ENCODE assay signal across 8 cellular contexts in genomic region chr11:64356498-64357411, GRCh38. TPM values are rescaled to one million over a fixed set of nuclear protein-coding genes. Genes with fewer than 3 reads are reported as not detected.
DNase-seq lines count a peak whose midpoint lies in the region; ATAC-seq and TF ChIP-seq lines count a peak whose summit lies in the region.

No MANE protein-coding gene starts in this region.

- intact Hi-C loops in left ventricle myocardium inferior (cut with micrococcal nuclease) = no loop called here
- intact Hi-C loops in cardiac septum (cut with DNase I) = no loop called here
- intact Hi-C loops in activated B cell treated with CpG ODN at 0.5 μM for 24 hours (cut with micrococcal nuclease) = loop anchor here (5.0 kb wide), 1 partner anchor 91 kb away; no protein-coding TSS in a partner anchor
- intact Hi-C loops in prostate gland (cut with DNase I) = no loop called here
- intact Hi-C loops in Right ventricle myocardium superior (cut with DNase I) = loop anchor here (5.0 kb wide), 1 partner anchor 39 kb away; the partner anchor contains the start of genes PRDX5 and TRMT112

- peaks cover 13% of the 10 kb centered on the region for H3K79me2 ChIP-seq in hepatocyte

- H3K4me2 ChIP-seq in hepatocyte = no peak overlapping the region

- TF ChIP-seq CTCF in left ventricle myocardium inferior (IDR thresholded peaks at IDR 0.05; ENCODE audit: borderline replicate concordance) (peak; percentile 20), activated B cell treated with CpG ODN at 0.5 μM for 24 hours (IDR thresholded peaks at IDR 0.05) (no peak), hepatocyte (IDR thresholded peaks at IDR 0.05; ENCODE audit: poor library complexity) (peak; percentile 58), prostate gland (IDR thresholded peaks at IDR 0.05) (no peak)

- no peaks in the 10 kb centered on the region for H4K20me1 ChIP-seq in hepatocyte (ENCODE audit: insufficient read depth, poor library complexity, severe bottlenecking)

- no peaks in the 10 kb centered on the region for H3K9me2 ChIP-seq in hepatocyte (replicated peaks; ENCODE audit: insufficient read depth)

- DNase-seq in left ventricle myocardium inferior = no peak
- DNase-seq in cardiac septum (ENCODE audit: low spot score) = no peak
- DNase-seq in M059J (ENCODE audit: low read depth) = peak; percentile 48
- no peak for DNase-seq in activated B cell treated with CpG ODN at 0.5 μM for 24 hours
- DNase-seq in hepatocyte (ENCODE audit: low spot score) = peak; percentile 80
- DNase-seq in prostate gland (ENCODE audit: low spot score) = no peak
- no peak for DNase-seq in Right ventricle myocardium superior

- peaks cover 15% of the 10 kb centered on the region for H3K36me3 ChIP-seq in left ventricle myocardium inferior
- H3K36me3 ChIP-seq in hepatocyte (replicated peaks; ENCODE audit: insufficient read depth, low read depth) = no peaks in the 10 kb centered on the region
- no peaks in the 10 kb centered on the region for H3K36me3 ChIP-seq in prostate gland

- TF ChIP-seq POLR2A in prostate gland (IDR thresholded peaks at IDR 0.05) = no peak

- no peaks in the 10 kb centered on the region for H3K27me3 Mint-ChIP-seq in activated B cell treated with CpG ODN at 0.5 μM for 24 hours

- peak overlapping the region; percentile 9 for H3K4me3 Mint-ChIP-seq in activated B cell treated with CpG ODN at 0.5 μM for 24 hours

- H3K4me3 ChIP-seq in left ventricle myocardium inferior = no peak overlapping the region
- no peak overlapping the region for H3K4me3 ChIP-seq in hepatocyte
- no peak overlapping the region for H3K4me3 ChIP-seq in prostate gland

- POLR2A ChIA-PET in activated B cell treated with CpG ODN at 0.5 μM for 24 hours (lab: Charles Lee) = interaction anchor here (0.5 to 1.5 kb wide), 6 partner anchors 10 to 718 kb away, joined by 3 to 7 read pairs (median 4); partner anchors contain the start of genes PRDX5 and TRMT112

- ATAC-seq in activated B cell treated with CpG ODN at 0.5 μM for 24 hours (ENCODE audit: low read depth) (no peak), GM19467 (IDR thresholded peaks at IDR 0.05; ENCODE audit: unreplicated experiment) (no peak), Right ventricle myocardium superior (ENCODE audit: poor library complexity) (no peak)

- H3K9me3 Mint-ChIP-seq in activated B cell treated with CpG ODN at 0.5 μM for 24 hours = no peaks in the 10 kb centered on the region

- H3K9me3 ChIP-seq in left ventricle myocardium inferior (replicated peaks) = no peaks in the 10 kb centered on the region
- no peaks in the 10 kb centered on the region for H3K9me3 ChIP-seq in hepatocyte (ENCODE audit: low read depth)
- H3K9me3 ChIP-seq in prostate gland = no peaks in the 10 kb centered on the region

- peak overlapping the region; percentile 92 for H3K27ac ChIP-seq in left ventricle myocardium inferior (replicated peaks)
- H3K27ac ChIP-seq in hepatocyte = peak overlapping the region; percentile 20
- no peak overlapping the region for H3K27ac ChIP-seq in prostate gland

- no peak overlapping the region for H2AFZ ChIP-seq in hepatocyte

- H3K4me1 ChIP-seq in left ventricle myocardium inferior (peaks cover 48% of the 10 kb centered on the region), hepatocyte (ENCODE audit: insufficient read depth) (peaks cover 33% of the 10 kb centered on the region), prostate gland (replicated peaks) (peaks cover 6% of the 10 kb centered on the region)

- no peaks in the 10 kb centered on the region for H3K27me3 ChIP-seq in left ventricle myocardium inferior (ENCODE audit: low read depth)
- H3K27me3 ChIP-seq in hepatocyte = no peaks in the 10 kb centered on the region
- no peaks in the 10 kb centered on the region for H3K27me3 ChIP-seq in prostate gland (replicated peaks; ENCODE audit: insufficient read depth)

- peak overlapping the region; percentile 35 for H3K27ac Mint-ChIP-seq in activated B cell treated with CpG ODN at 0.5 μM for 24 hours

- peaks cover 41% of the 10 kb centered on the region for H3K4me1 Mint-ChIP-seq in activated B cell treated with CpG ODN at 0.5 μM for 24 hours

- H3K36me3 Mint-ChIP-seq in activated B cell treated with CpG ODN at 0.5 μM for 24 hours (ENCODE audit: low read depth) = peaks cover 20% of the 10 kb centered on the region

- CTCF ChIA-PET in activated B cell treated with CpG ODN at 0.5 μM for 24 hours (lab: Charles Lee) = interaction anchor here (0.8 to 9.3 kb wide), 8 partner anchors 14 to 332 kb away, joined by 3 to 138 read pairs (median 5); partner anchors contain the start of genes ESRRA, FERMT3, PRDX5 and TRMT112

- 81% methylated on average over 25 of the region's 25 CpGs for WGBS in hepatocyte (ENCODE audit: low lambda C conversion rate, missing lambda C conversion rate)
- 83% methylated on average over 25 of the region's 25 CpGs for WGBS in prostate gland

RNA-seq across cellular contexts. Expression of gene RPS6KA4, which starts 2.2 kb away (rescaled TPM):
- 16.8 TPM for total RNA-seq in left ventricle myocardium inferior
- total RNA-seq in cardiac septum = 15.4 TPM
- 26.9 and 41.8 TPM in 2 replicates for total RNA-seq in M059J (2014; rRNA removed; shearing (Covaris generic))
- 18.0 and 22.6 TPM in 2 replicates for total RNA-seq in activated B cell treated with CpG ODN at 0.5 μM for 24 hours
- 31.3 and 35.9 TPM in 2 replicates for total RNA-seq in hepatocyte
- polyA plus RNA-seq in hepatocyte = 44.0 and 44.8 TPM in 2 replicates
- total RNA-seq in prostate gland = 10 to 100 TPM; 18.9 to 23.7 TPM
- total RNA-seq in Right ventricle myocardium superior = 14.6 TPM

RNA-seq across cellular contexts. Expression of gene CCDC88B, which starts 16.8 kb away (rescaled TPM):
- total RNA-seq in left ventricle myocardium inferior = 7.5 TPM
- 6.3 TPM for total RNA-seq in cardiac septum
- total RNA-seq in M059J (2014; rRNA removed; shearing (Covaris generic)) = 0.07 and 3.9 TPM in 2 replicates
- total RNA-seq in activated B cell treated with CpG ODN at 0.5 μM for 24 hours = 180 and 201 TPM in 2 replicates
- 4.9 TPM in 2 replicates for total RNA-seq in hepatocyte
- polyA plus RNA-seq in hepatocyte = 9.1 and 10.0 TPM in 2 replicates
- 1 to 10 TPM; 3.0 to 10.0 TPM for total RNA-seq in prostate gland
- 7.7 TPM for total RNA-seq in Right ventricle myocardium superior

RNA-seq across cellular contexts. Expression of gene PRDX5, which starts 38.8 kb away (rescaled TPM):
- total RNA-seq in left ventricle myocardium inferior (321 TPM), cardiac septum (208 TPM), activated B cell treated with CpG ODN at 0.5 μM for 24 hours (73.6 and 85.8 TPM in 2 replicates), hepatocyte (261 and 267 TPM in 2 replicates), prostate gland (100 to 1,000 TPM; 224 to 303 TPM), Right ventricle myocardium superior (417 TPM)
- 229 and 260 TPM in 2 replicates for total RNA-seq in M059J (2014; rRNA removed; shearing (Covaris generic))
- polyA plus RNA-seq in hepatocyte = 517 and 542 TPM in 2 replicates

RNA-seq across cellular contexts. Expression of gene TRMT112, which starts 39.4 kb away (rescaled TPM):
- total RNA-seq in left ventricle myocardium inferior (97.5 TPM), cardiac septum (75.1 TPM), activated B cell treated with CpG ODN at 0.5 μM for 24 hours (156 and 175 TPM in 2 replicates), hepatocyte (210 and 244 TPM in 2 replicates), prostate gland (100 to 1,000 TPM; 328 to 400 TPM), Right ventricle myocardium superior (97.5 TPM)
- total RNA-seq in M059J (2014; rRNA removed; shearing (Covaris generic)) = 378 and 452 TPM in 2 replicates
- polyA plus RNA-seq in hepatocyte = 292 and 311 TPM in 2 replicates

RNA-seq across cellular contexts. Expression of gene ESRRA, which starts 51.4 kb away (rescaled TPM):
- total RNA-seq in left ventricle myocardium inferior = 213 TPM
- 116 TPM for total RNA-seq in cardiac septum
- 15.5 and 35.2 TPM in 2 replicates for total RNA-seq in M059J (2014; rRNA removed; shearing (Covaris generic))
- 44.8 and 48.3 TPM in 2 replicates for total RNA-seq in activated B cell treated with CpG ODN at 0.5 μM for 24 hours
- 52.1 and 62.0 TPM in 2 replicates for total RNA-seq in hepatocyte
- 51.3 and 57.4 TPM in 2 replicates for polyA plus RNA-seq in hepatocyte
- total RNA-seq in prostate gland = 10 to 100 TPM; 38.7 to 54.7 TPM
- 241 TPM for total RNA-seq in Right ventricle myocardium superior

Comparison
In these comparisons a context has a peak if more than half of its experiments do, and no peak if none do; other contexts are left out.
1. intact Hi-C loops: an anchor here in activated B cell treated with CpG ODN at 0.5 μM for 24 hours (5.0 kb wide) and Right ventricle myocardium superior (5.0 kb wide); none called in left ventricle myocardium inferior, cardiac septum and prostate gland.
2. DNase-seq: peak in M059J (single experiment) and hepatocyte (single experiment); none in left ventricle myocardium inferior (single experiment), cardiac septum (single experiment), activated B cell treated with CpG ODN at 0.5 μM for 24 hours (single experiment), prostate gland (single experiment) and Right ventricle myocardium superior (single experiment).
3. H3K27ac ChIP-seq: peak in left ventricle myocardium inferior (single experiment) and hepatocyte (single experiment); none in prostate gland (0 of 2).
4. CTCF ChIP-seq: peak in left ventricle myocardium inferior (single experiment) and hepatocyte (single experiment); none in activated B cell treated with CpG ODN at 0.5 μM for 24 hours (single experiment) and prostate gland (0 of 4).
5. RNA of gene CCDC88B, which starts 16.8 kb away (total RNA-seq): 180 to 201 TPM in activated B cell treated with CpG ODN at 0.5 μM for 24 hours; 3.0 to 10.0 TPM in prostate gland, 7.7 TPM in Right ventricle myocardium superior (single experiment), 7.5 TPM in left ventricle myocardium inferior (single experiment), 6.3 TPM in cardiac septum (single experiment), 4.9 TPM in hepatocyte and 0.07 to 3.9 TPM in M059J; every median in the first group is over 10 times any median in the second.